12 cellular contexts compared by ENCODE assay signal in the genomic region with DNA sequence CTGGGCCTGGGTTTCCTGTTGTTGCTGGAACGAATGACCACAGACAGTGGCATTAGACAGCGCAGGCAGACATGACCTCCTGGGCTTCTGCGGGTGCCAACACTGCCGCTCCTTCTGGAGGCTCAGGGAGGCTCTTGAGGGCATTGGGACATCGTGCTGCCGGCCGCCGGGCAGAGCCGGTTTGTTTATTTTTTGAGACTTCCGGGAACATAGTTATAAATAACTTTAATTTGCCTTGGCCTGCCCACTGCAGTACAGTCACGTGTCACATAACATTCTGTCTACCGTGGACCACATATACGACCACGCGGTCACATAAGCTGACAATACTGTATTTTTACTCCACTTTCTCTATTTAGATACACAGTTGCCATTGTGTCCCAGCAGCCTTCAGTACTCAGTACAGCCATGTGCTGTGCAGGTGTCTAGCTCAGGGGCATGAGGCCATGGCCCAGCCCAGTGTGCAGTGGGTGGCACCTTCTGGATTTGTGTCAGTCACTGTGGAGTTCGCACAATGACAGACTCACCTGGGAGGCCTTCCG. TPM values are rescaled to one million over a fixed set of nuclear protein-coding genes. Genes with fewer than 3 reads are reported as not detected.
DNase-seq lines count a peak whose midpoint lies in the region; ATAC-seq and TF ChIP-seq lines count a peak whose summit lies in the region.
"Had no signal": no experiment of that assay in that cellular context is flagged by ENCODE, and none has a peak within 500 bp of the region (broad histone marks: within the 10 kb centered on the region; RNA-seq: fewer than 3 reads in every experiment).

No MANE protein-coding gene starts in this region.

- H3K27ac ChIP-seq in osteoblast (ENCODE audit: low read depth, low read length): peak overlapping the region; percentile 61

- H3K4me1 ChIP-seq in osteoblast (ENCODE audit: insufficient read depth, low read length): peaks cover 20% of the 10 kb centered on the region

- H3K79me2 ChIP-seq in osteoblast (ENCODE audit: insufficient read depth, low read length): peaks cover 17% of the 10 kb centered on the region

- no peak overlapping the region for H3K4me2 ChIP-seq in osteoblast (ENCODE audit: insufficient read depth, low read length)

- H3K9me3 ChIP-seq in osteoblast (ENCODE audit: low read depth, low read length): no peaks in the 10 kb centered on the region

- no peak for TF ChIP-seq CTCF in osteoblast (IDR thresholded peaks at IDR 0.05; ENCODE audit: extremely low read depth, low read depth, low read length)

- ATAC-seq in esophagus mucosa: peak; percentile 16

- H3K4me3 ChIP-seq in osteoblast (ENCODE audit: insufficient read depth, low read length): no peak overlapping the region

- H3K36me3 ChIP-seq in osteoblast (ENCODE audit: insufficient read depth, low read length): peaks cover 49% of the 10 kb centered on the region

- H2AFZ ChIP-seq in osteoblast (ENCODE audit: low read length): no peak overlapping the region

- peaks cover 11% of the 10 kb centered on the region for H4K20me1 ChIP-seq in osteoblast (ENCODE audit: insufficient read depth, low read length)

- no peaks in the 10 kb centered on the region for H3K27me3 ChIP-seq in osteoblast (ENCODE audit: insufficient read depth, low read length)

- peak; percentile 63 for DNase-seq in COLO668 (lab: John Stamatoyannopoulos, UW; ENCODE audit: unreplicated experiment)
- peak; percentile 84 for DNase-seq in NAMALWA (ENCODE audit: low spot score)
- peak; percentile 97 for DNase-seq in osteoblast (ENCODE audit: insufficient read length, low spot score, missing footprints)
- DNase-seq in activated CD8-positive, alpha-beta memory T cell treated with anti-CD3 and anti-CD28 coated beads for 24 hours: no peak
- no peak for DNase-seq in NCI-H1930 (lab: John Stamatoyannopoulos, UW)
- no peak for DNase-seq in activated T-cell treated with anti-CD3 and anti-CD28 coated beads for 4 hours
- no peak for DNase-seq in NCI-H82 (lab: John Stamatoyannopoulos, UW)
- DNase-seq: activated effector memory CD4-positive, alpha-beta T cell treated with anti-CD3 and anti-CD28 coated beads, Interleukin-2, amount 50 U/mL, for 16 hours; DND-41; GOT3 had no signal

RNA-seq across cellular contexts. Expression of gene TOR4A, which starts 8.2 kb away (rescaled TPM):
- total RNA-seq in esophagus mucosa: 15.4 TPM
- 0.29 and 2.5 TPM in 2 replicates for total RNA-seq in osteoblast

RNA-seq across cellular contexts. Expression of gene NELFB, which starts 14.2 kb away (rescaled TPM):
- total RNA-seq in esophagus mucosa (36.7 TPM), osteoblast (46.0 and 47.4 TPM in 2 replicates)

RNA-seq across cellular contexts. Expression of gene STPG3, which starts 18.2 kb away (rescaled TPM):
- not detected for total RNA-seq in esophagus mucosa
- total RNA-seq in osteoblast: 0.36 TPM in 1 of 2 replicates, not detected in the other
- total RNA-seq: pulmonary artery endothelial cell had no signal

RNA-seq across cellular contexts. Expression of gene TUBB4B, which starts 28.2 kb away (rescaled TPM):
- total RNA-seq in esophagus mucosa (321 TPM), osteoblast (67.7 and 74.0 TPM in 2 replicates)

RNA-seq across cellular contexts. Expression of gene NRARP, which starts 32.8 kb away (rescaled TPM):
- total RNA-seq in esophagus mucosa (20.4 TPM), osteoblast (under 0.01 TPM in 2 replicates)

Comparison
In these comparisons a context has a peak if more than half of its experiments do, and no peak if none do; other contexts are left out.
1. DNase-seq: peak in COLO668 (single experiment), NAMALWA (single experiment) and osteoblast (single experiment); none in activated CD8-positive, alpha-beta memory T cell treated with anti-CD3 and anti-CD28 coated beads for 24 hours (single experiment), NCI-H1930 (0 of 2), activated T-cell treated with anti-CD3 and anti-CD28 coated beads for 4 hours (single experiment) and NCI-H82 (single experiment).